In genomic region chr6:170238741-170239565, GRCh38 we compare ENCODE assay signal across 26 cellular contexts. TPM values are rescaled to one million over a fixed set of nuclear protein-coding genes. Genes with fewer than 3 reads are reported as not detected.
"Had no signal": no experiment of that assay in that cellular context is flagged by ENCODE, and none has a peak within 500 bp of the region (broad histone marks: within the 10 kb centered on the region; RNA-seq: fewer than 3 reads in every experiment).

No MANE protein-coding gene starts in this region.

- H3K36me3 Mint-ChIP-seq: brain; stimulated activated effector memory CD8-positive, alpha-beta T cell treated with anti-CD3 and anti-CD28 coated beads, Interleukin-12 subunit alpha, Interleukin-12 subunit beta, amount 100 ng/mL, for 72 hours had no signal

- H3K36me3 ChIP-seq: heart right ventricle, prostate gland, vagina, WERI-Rb-1 had no signal

- H3K4me3 Mint-ChIP-seq: activated CD8-positive, alpha-beta T cell treated with anti-CD3 and anti-CD28 coated beads, Interleukin-2, amount 10 ng/mL, durations not matched to agents 7 days and 5 days; activated naive CD8-positive, alpha-beta T cell treated with anti-CD3 and anti-CD28 coated beads, Interleukin-2, amount 50 U/mL, for 24 hours; activated T-helper 1 cell treated with anti-CD3 and anti-CD28 coated beads, Interleukin-12 subunit alpha, Interleukin-12 subunit beta, Interleukin-2, Interleukin-4 antibody, amounts not matched to agents 30 ng/mL and 10 ng/mL and 1 ng/mL, durations not matched to agents 14 hours and 24 hours and 36 hours; brain; stimulated activated effector memory CD8-positive, alpha-beta T cell treated with anti-CD3 and anti-CD28 coated beads, Interleukin-12 subunit alpha, Interleukin-12 subunit beta, amount 100 ng/mL, for 72 hours; stimulated activated naive CD8-positive, alpha-beta T cell treated with anti-CD3 and anti-CD28 coated beads, Interleukin-15, amount 100 ng/mL, for 72 hours; T-helper 2 cell treated with Interferon-gamma antibody and Interleukin-4, amounts not matched to agents 5 μg/mL and 100 μg/mL, for 36 hours had no signal

- H3K4me3 ChIP-seq: heart right ventricle, prostate gland, skin epidermis, vagina had no signal

- H3K27me3 Mint-ChIP-seq: brain; stimulated activated naive CD8-positive, alpha-beta T cell treated with anti-CD3 and anti-CD28 coated beads, Interleukin-15, amount 100 ng/mL, for 72 hours had no signal

- H3K4me1 Mint-ChIP-seq: activated naive CD8-positive, alpha-beta T cell treated with anti-CD3 and anti-CD28 coated beads, Interleukin-2, amount 50 U/mL, for 24 hours; stimulated activated effector memory CD8-positive, alpha-beta T cell treated with anti-CD3 and anti-CD28 coated beads, Interleukin-12 subunit alpha, Interleukin-12 subunit beta, amount 100 ng/mL, for 72 hours; stimulated activated naive CD8-positive, alpha-beta T cell treated with anti-CD3 and anti-CD28 coated beads, Interleukin-15, amount 100 ng/mL, for 72 hours had no signal

- H3K9me3 ChIP-seq: heart right ventricle, prostate gland, vagina had no signal

- H3K27ac Mint-ChIP-seq: activated CD8-positive, alpha-beta T cell treated with anti-CD3 and anti-CD28 coated beads, Interleukin-2, amount 10 ng/mL, durations not matched to agents 7 days and 5 days; activated naive CD8-positive, alpha-beta T cell treated with anti-CD3 and anti-CD28 coated beads, Interleukin-2, amount 50 U/mL, for 24 hours; activated T-helper 1 cell treated with anti-CD3 and anti-CD28 coated beads, Interleukin-12 subunit alpha, Interleukin-12 subunit beta, Interleukin-2, Interleukin-4 antibody, amounts not matched to agents 30 ng/mL and 10 ng/mL and 1 ng/mL, durations not matched to agents 14 hours and 24 hours and 36 hours; stimulated activated effector memory CD8-positive, alpha-beta T cell treated with anti-CD3 and anti-CD28 coated beads, Interleukin-12 subunit alpha, Interleukin-12 subunit beta, amount 100 ng/mL, for 72 hours; T-helper 2 cell treated with Interferon-gamma antibody and Interleukin-4, amounts not matched to agents 5 μg/mL and 100 μg/mL, for 36 hours had no signal

- H3K27ac ChIP-seq: heart right ventricle, prostate gland, skin epidermis, vagina, WERI-Rb-1 had no signal

- H3K9me3 Mint-ChIP-seq: activated naive CD8-positive, alpha-beta T cell treated with anti-CD3 and anti-CD28 coated beads, Interleukin-2, amount 50 U/mL, for 24 hours; activated T-helper 1 cell treated with anti-CD3 and anti-CD28 coated beads, Interleukin-12 subunit alpha, Interleukin-12 subunit beta, Interleukin-2, Interleukin-4 antibody, amounts not matched to agents 30 ng/mL and 10 ng/mL and 1 ng/mL, durations not matched to agents 14 hours and 24 hours and 36 hours; stimulated activated effector memory CD8-positive, alpha-beta T cell treated with anti-CD3 and anti-CD28 coated beads, Interleukin-12 subunit alpha, Interleukin-12 subunit beta, amount 100 ng/mL, for 72 hours; stimulated activated naive CD8-positive, alpha-beta T cell treated with anti-CD3 and anti-CD28 coated beads, Interleukin-15, amount 100 ng/mL, for 72 hours; T-helper 2 cell treated with Interferon-gamma antibody and Interleukin-4, amounts not matched to agents 5 μg/mL and 100 μg/mL, for 36 hours had no signal

- DNase-seq: activated CD4-positive, alpha-beta T cell treated with anti-CD3 and anti-CD28 coated beads, Interleukin-2, amount 50 U/mL, for 1 hour; activated CD4-positive, CD25-positive, alpha-beta regulatory T cell treated with anti-CD3 and anti-CD28 coated beads, Interleukin-2, amount 50 U/mL, for 72 hours; activated CD8-positive, alpha-beta T cell treated with anti-CD3 and anti-CD28 coated beads, Interleukin-2, amount 10 ng/mL, durations not matched to agents 7 days and 5 days; activated gamma-delta T cell; activated naive CD4-positive, alpha-beta T cell treated with anti-CD3 and anti-CD28 coated beads, Interleukin-2, amount 50 U/mL, for 16 hours; activated naive CD8-positive, alpha-beta T cell treated with anti-CD3 and anti-CD28 coated beads, Interleukin-2, amount 50 U/mL, for 24 hours; caudate nucleus; dermis blood vessel endothelial cell; effector CD8-positive, alpha-beta T cell; erythroblast; foreskin fibroblast; heart right ventricle; mammary epithelial cell; midbrain; stimulated activated CD4-positive, alpha-beta T cell treated with anti-CD3 and anti-CD28 coated beads, Interleukin-2, amount 100 ng/mL, for 24 hours; stimulated activated naive CD8-positive, alpha-beta T cell treated with anti-CD3 and anti-CD28 coated beads, Interleukin-15, amount 100 ng/mL, for 72 hours; trophoblast cell; WERI-Rb-1 had no signal

- H3K27me3 ChIP-seq: vagina had no signal

- H3K4me1 ChIP-seq: prostate gland, vagina had no signal

- ATAC-seq: activated CD8-positive, alpha-beta T cell treated with anti-CD3 and anti-CD28 coated beads, Interleukin-2, amount 10 ng/mL, durations not matched to agents 7 days and 5 days; activated naive CD8-positive, alpha-beta T cell treated with anti-CD3 and anti-CD28 coated beads, Interleukin-2, amount 50 U/mL, for 24 hours; heart right ventricle; left lobe of liver; stimulated activated effector memory CD8-positive, alpha-beta T cell treated with anti-CD3 and anti-CD28 coated beads, Interleukin-12 subunit alpha, Interleukin-12 subunit beta, amount 100 ng/mL, for 72 hours; stimulated activated naive CD8-positive, alpha-beta T cell treated with anti-CD3 and anti-CD28 coated beads, Interleukin-15, amount 100 ng/mL, for 72 hours had no signal

RNA-seq across cellular contexts. Expression of gene DLL1, which starts 51.9 kb away (rescaled TPM):
- total RNA-seq: activated T-helper 1 cell treated with anti-CD3 and anti-CD28 coated beads, Interleukin-12 subunit alpha, Interleukin-12 subunit beta, Interleukin-2, Interleukin-4 antibody, amounts not matched to agents 30 ng/mL and 10 ng/mL and 1 ng/mL, durations not matched to agents 14 hours and 24 hours and 36 hours had no signal
